ENCODE assay signal across 10 cellular contexts in the genomic region with DNA sequence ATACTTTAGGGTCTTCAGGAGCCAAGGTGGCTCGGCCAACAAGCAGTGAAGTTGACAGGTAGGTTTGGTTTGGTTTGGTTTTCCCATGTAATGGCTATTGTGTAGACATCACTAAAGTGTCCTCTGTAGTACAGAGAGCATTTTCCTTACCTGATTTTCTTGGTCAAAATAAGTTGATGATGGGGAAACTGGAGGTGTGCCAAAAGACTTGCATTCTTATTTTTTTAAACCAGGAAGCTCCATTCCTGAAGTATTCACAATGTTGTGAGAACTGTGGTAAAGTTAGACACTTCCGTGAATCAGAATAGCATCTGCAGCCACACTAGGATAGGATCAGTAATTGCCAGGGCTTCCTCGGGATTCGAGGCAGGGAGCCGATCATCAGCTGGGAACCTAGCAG. TPM values are rescaled to one million over a fixed set of nuclear protein-coding genes. Genes with fewer than 3 reads are reported as not detected.
A peak's percentile ranks its signal among the peaks of the same experiment; 100 is the strongest.
DNase-seq lines count a peak whose midpoint lies in the region; ATAC-seq, FAIRE-seq and TF ChIP-seq lines count a peak whose summit lies in the region.
"Had no signal": no experiment of that assay in that cellular context is flagged by ENCODE, and none has a peak within 500 bp of the region (broad histone marks: within the 10 kb centered on the region; RNA-seq: fewer than 3 reads in every experiment).

No MANE protein-coding gene starts in this region.

- H3K27ac Mint-ChIP-seq in CD4-positive, CD25-positive, alpha-beta regulatory T cell: peak overlapping the region; percentile 94 to 97 (median 95)

- no peaks in the 10 kb centered on the region for H3K9me3 ChIP-seq in CD4-positive, CD25-positive, alpha-beta regulatory T cell (ENCODE audit: control insufficient read depth in 2 of 2, low read length in 2 of 2)
- H3K9me3 ChIP-seq in KOPT-K1 (ENCODE audit: insufficient read depth, low read length, poor library complexity, severe bottlenecking) (no peaks in the 10 kb centered on the region), endothelial cell of umbilical vein (replicated peaks; ENCODE audit: control insufficient read depth, insufficient read depth, low read length) (no peaks in the 10 kb centered on the region), PC-9 (ENCODE audit: insufficient read depth, low read depth) (no peaks in the 10 kb centered on the region)
- H3K9me3 ChIP-seq: pancreas had no signal

- H3K9me3 Mint-ChIP-seq in CD4-positive, CD25-positive, alpha-beta regulatory T cell: no peaks in the 10 kb centered on the region

- H2AFZ ChIP-seq in endothelial cell of umbilical vein (ENCODE audit: low read depth, low read length) (peak overlapping the region; percentile 64), PC-9 (no peak overlapping the region)

- CTCF ChIA-PET in endothelial cell of umbilical vein (lab: Charles Lee): interaction anchor here (1.5 kb wide), 1 partner anchor 24 kb away, joined by 3 read pairs; no protein-coding TSS in a partner anchor
- CTCF ChIA-PET in PC-9 (lab: Charles Lee): no interaction called here

- peaks cover 3% of the 10 kb centered on the region for H4K20me1 ChIP-seq in endothelial cell of umbilical vein (replicated peaks; ENCODE audit: control insufficient read depth, extremely low read depth, insufficient read depth, low read length)
- peaks cover 10% of the 10 kb centered on the region for H4K20me1 ChIP-seq in PC-9 (ENCODE audit: insufficient read depth)

- H3K4me2 ChIP-seq in endothelial cell of umbilical vein (ENCODE audit: insufficient read depth, low read length) (peak overlapping the region; percentile 49), PC-9 (no peak overlapping the region)

- H3K9me1 ChIP-seq in endothelial cell of umbilical vein (replicated peaks; ENCODE audit: control insufficient read depth, extremely low read depth, insufficient read depth, low read length): no peaks in the 10 kb centered on the region

- POLR2A ChIA-PET in endothelial cell of umbilical vein (lab: Charles Lee): interaction anchor here (0.6 to 1.6 kb wide), 2 partner anchors 43 to 151 kb away, joined by 4 read pairs; partner anchors contain the start of gene RC3H1
- POLR2A ChIA-PET in PC-9 (lab: Charles Lee; ENCODE audit: unreplicated experiment): no interaction called here

- FAIRE-seq in endothelial cell of umbilical vein (lab: Jason Lieb, UNC): peak; percentile 18
- FAIRE-seq: pancreas had no signal

- dilution Hi-C loops in endothelial cell of umbilical vein (cut with MboI; ENCODE audit: extremely low pct_ligation_motif_present, low sequenced_read_pairs): no loop called here

- intact Hi-C loops in endothelial cell of umbilical vein (cut with micrococcal nuclease): loop anchor here (2.0 kb wide), 2 partner anchors 44 to 440 kb away; no protein-coding TSS in a partner anchor
- intact Hi-C loops in PC-9 (cut with micrococcal nuclease; ENCODE audit: unreplicated experiment): no loop called here

- DNase-seq in CD4-positive, CD25-positive, alpha-beta regulatory T cell: no peak
- DNase-seq in endothelial cell of umbilical vein (ENCODE audit: low read depth, low spot score): peak; percentile 63
- no peak for DNase-seq in HT-29 (ENCODE audit: low spot score)
- DNase-seq in PC-9: no peak
- no peak for DNase-seq in 8988T
- DNase-seq: pancreas; stimulated activated CD4-positive, alpha-beta T cell treated with anti-CD3 and anti-CD28 coated beads, Interleukin-15, amount 100 ng/mL, for 24 hours had no signal

- H3K9me2 ChIP-seq in PC-9 (ENCODE audit: insufficient read depth): no peaks in the 10 kb centered on the region

- H3F3A ChIP-seq in PC-9 (ENCODE audit: insufficient read depth, low read depth): peaks cover 20% of the 10 kb centered on the region

- peaks cover 23% of the 10 kb centered on the region for H3K36me3 ChIP-seq in CD4-positive, CD25-positive, alpha-beta regulatory T cell (ENCODE audit: control insufficient read depth, insufficient read depth, low read length)
- H3K36me3 ChIP-seq in KOPT-K1 (ENCODE audit: insufficient read depth, low read length) (peaks cover 30% of the 10 kb centered on the region), endothelial cell of umbilical vein (ENCODE audit: control insufficient read depth in 2 of 2, extremely low read depth in 1 of 2, insufficient read depth in 2 of 2, low read length in 2 of 2) (peaks cover 0 to 8% of the 10 kb centered on the region in 2 experiments), PC-9 (ENCODE audit: low read depth) (peaks cover 15% of the 10 kb centered on the region)

- BruUV-seq in endothelial cell of umbilical vein (replicated peaks; lab: Mats Ljungman, UMichigan) (no TSS peak), PC-9 (replicated peaks; lab: Mats Ljungman, UMichigan) (no TSS peak)

- H3K27me3 Mint-ChIP-seq in CD4-positive, CD25-positive, alpha-beta regulatory T cell: peaks cover 8% of the 10 kb centered on the region

- no peak for ATAC-seq in CD4-positive, CD25-positive, alpha-beta regulatory T cell (ENCODE audit: low read depth in 2 of 2)
- ATAC-seq: pancreas had no signal

- peaks cover 57% of the 10 kb centered on the region for H3K4me1 ChIP-seq in CD4-positive, CD25-positive, alpha-beta regulatory T cell (ENCODE audit: control insufficient read depth, insufficient read depth, low read length, poor library complexity, severe bottlenecking)
- H3K4me1 ChIP-seq in endothelial cell of umbilical vein (ENCODE audit: control insufficient read depth, extremely low read depth, insufficient read depth, low read length) (peaks cover 30% of the 10 kb centered on the region), PC-9 (replicated peaks; ENCODE audit: insufficient read depth) (peaks cover 13% of the 10 kb centered on the region)

- peak overlapping the region; percentile 83 for H3K4me3 ChIP-seq in CD4-positive, CD25-positive, alpha-beta regulatory T cell (ENCODE audit: low read depth, low read length)
- H3K4me3 ChIP-seq in endothelial cell of umbilical vein (replicated peaks in 1 of 3; ENCODE audit: insufficient read depth in 1 of 3, low read depth in 1 of 3, low read length in 3 of 3) (peak overlapping the region in 1 of 3 experiments; percentile 20), PC-9 (no peak overlapping the region)

- no peak overlapping the region for H3K9ac ChIP-seq in endothelial cell of umbilical vein (replicated peaks; ENCODE audit: extremely low read depth, insufficient read depth, low read length)

- no peaks in the 10 kb centered on the region for H3K27me3 ChIP-seq in CD4-positive, CD25-positive, alpha-beta regulatory T cell (ENCODE audit: control insufficient read depth, insufficient read depth, low read length)
- no peaks in the 10 kb centered on the region for H3K27me3 ChIP-seq in endothelial cell of umbilical vein (ENCODE audit: control insufficient read depth in 2 of 2, insufficient read depth in 2 of 2, low read length in 2 of 2)
- H3K27me3 ChIP-seq in PC-9 (ENCODE audit: insufficient read depth, low read depth): no peaks in the 10 kb centered on the region
- H3K27me3 ChIP-seq: pancreas had no signal

- H3K4me3 Mint-ChIP-seq in CD4-positive, CD25-positive, alpha-beta regulatory T cell: peak overlapping the region; percentile 70 to 94 (median 88)
- H3K4me3 Mint-ChIP-seq: CD14-positive monocyte had no signal

- H3K79me2 ChIP-seq in endothelial cell of umbilical vein (ENCODE audit: control insufficient read depth, insufficient read depth, low read length) (peaks cover 17% of the 10 kb centered on the region), PC-9 (ENCODE audit: low read depth) (peaks cover 17% of the 10 kb centered on the region)

- no peak for TF ChIP-seq CTCF in endothelial cell of umbilical vein (IDR thresholded peaks at IDR 0.05; ENCODE audit: extremely low read depth in 1 of 2, insufficient read depth in 1 of 2, low read depth in 1 of 2, low read length in 2 of 2)
- no peak for TF ChIP-seq CTCF in PC-9 (conservative IDR thresholded peaks at IDR 0.05)

- no peak for TF ChIP-seq POLR2A in endothelial cell of umbilical vein (IDR thresholded peaks at IDR 0.05; ENCODE audit: low read depth, low read length)

- H3K36me3 Mint-ChIP-seq in CD4-positive, CD25-positive, alpha-beta regulatory T cell: peaks cover 31% of the 10 kb centered on the region

- peaks cover 24 to 67% (median 44%) of the 10 kb centered on the region in 4 donors for H3K4me1 Mint-ChIP-seq in CD4-positive, CD25-positive, alpha-beta regulatory T cell

- peak overlapping the region; percentile 98 for H3K27ac ChIP-seq in CD4-positive, CD25-positive, alpha-beta regulatory T cell (ENCODE audit: insufficient read depth, low read length, poor library complexity, severe bottlenecking)
- H3K27ac ChIP-seq in KOPT-K1 (ENCODE audit: low read depth, low read length, poor library complexity, severe bottlenecking) (peak overlapping the region; percentile 56), endothelial cell of umbilical vein (ENCODE audit: insufficient read depth, low read depth, low read length) (peak overlapping the region; percentile 57), PC-9 (no peak overlapping the region)

RNA-seq across cellular contexts. Expression of gene ZBTB37, which starts 2.9 kb away (rescaled TPM):
- total RNA-seq in CD4-positive, CD25-positive, alpha-beta regulatory T cell: 20.3 TPM
- 1 to 10 TPM in 2 of 4 donors, under 1 TPM in 2; 0.78 to 1.8 (median 0.97) TPM for polyA plus RNA-seq in CD4-positive, CD25-positive, alpha-beta regulatory T cell
- total RNA-seq in endothelial cell of umbilical vein: 4.9 and 5.9 TPM in 2 replicates
- polyA plus RNA-seq in endothelial cell of umbilical vein: 0.73 and 0.94 TPM in 2 replicates
- 0.61 and 0.68 TPM in 2 replicates for polyA plus RNA-seq in endothelial cell of umbilical vein (2011; cell fraction: cytosol; rRNA removed)
- polyA plus RNA-seq in endothelial cell of umbilical vein (2011; cell fraction: nucleus; rRNA removed): 4.2 and 4.9 TPM in 2 replicates
- polyA plus RNA-seq in endothelial cell of umbilical vein (2012): 1.1 and 1.6 TPM in 2 replicates
- polyA minus RNA-seq in endothelial cell of umbilical vein: 8.8 and 11.0 TPM in 2 replicates
- 3.4 TPM for polyA minus RNA-seq in endothelial cell of umbilical vein (2011; cell fraction: cytosol; rRNA and poly(A)+ RNA removed)
- 7.0 and 8.3 TPM in 2 replicates for polyA minus RNA-seq in endothelial cell of umbilical vein (2011; cell fraction: nucleus; rRNA and poly(A)+ RNA removed)
- 2.0 and 2.6 TPM in 2 replicates for total RNA-seq in HT-29 (2014; rRNA removed; shearing (Covaris generic))
- total RNA-seq in PC-9 (2021): 7.4 and 8.3 TPM in 2 replicates

RNA-seq across cellular contexts. Expression of gene GAS5, which starts 3.3 kb away (rescaled TPM):
- 511 TPM for total RNA-seq in CD4-positive, CD25-positive, alpha-beta regulatory T cell
- polyA plus RNA-seq in CD4-positive, CD25-positive, alpha-beta regulatory T cell: 100 to 1,000 TPM; 279 to 452 (median 362) TPM
- total RNA-seq in endothelial cell of umbilical vein: 302 and 343 TPM in 2 replicates
- polyA plus RNA-seq in endothelial cell of umbilical vein: 411 and 492 TPM in 2 replicates
- 608 and 704 TPM in 2 replicates for polyA plus RNA-seq in endothelial cell of umbilical vein (2011; cell fraction: cytosol; rRNA removed)
- 1,117 and 1,410 TPM in 2 replicates for polyA plus RNA-seq in endothelial cell of umbilical vein (2011; cell fraction: nucleus; rRNA removed)
- 417 and 489 TPM in 2 replicates for polyA plus RNA-seq in endothelial cell of umbilical vein (2012)
- polyA minus RNA-seq in endothelial cell of umbilical vein: 259 and 269 TPM in 2 replicates
- polyA minus RNA-seq in endothelial cell of umbilical vein (2011; cell fraction: cytosol; rRNA and poly(A)+ RNA removed): 308 TPM
- 492 and 652 TPM in 2 replicates for polyA minus RNA-seq in endothelial cell of umbilical vein (2011; cell fraction: nucleus; rRNA and poly(A)+ RNA removed)
- 283 TPM in 2 replicates for total RNA-seq in HT-29 (2014; rRNA removed; shearing (Covaris generic))
- total RNA-seq in PC-9 (2021): 234 and 352 TPM in 2 replicates

RNA-seq across cellular contexts. Expression of gene SERPINC1, which starts 46.0 kb away (rescaled TPM):
- total RNA-seq in CD4-positive, CD25-positive, alpha-beta regulatory T cell: not detected
- polyA plus RNA-seq in CD4-positive, CD25-positive, alpha-beta regulatory T cell: not detected
- total RNA-seq in endothelial cell of umbilical vein (0.35 TPM in 1 of 2 replicates, not detected in the other), PC-9 (2021) (0.44 TPM in 1 of 2 replicates, not detected in the other)
- 0.05 and 0.06 TPM in 2 replicates for polyA plus RNA-seq in endothelial cell of umbilical vein
- polyA plus RNA-seq in endothelial cell of umbilical vein (2011; cell fraction: cytosol; rRNA removed): 0.13 and 0.17 TPM in 2 replicates
- polyA plus RNA-seq in endothelial cell of umbilical vein (2011; cell fraction: nucleus; rRNA removed): 0.40 and 0.60 TPM in 2 replicates
- not detected in 2 replicates for polyA plus RNA-seq in endothelial cell of umbilical vein (2012)
- 0.11 TPM in 1 of 2 replicates, not detected in the other for polyA minus RNA-seq in endothelial cell of umbilical vein
- not detected for polyA minus RNA-seq in endothelial cell of umbilical vein (2011; cell fraction: cytosol; rRNA and poly(A)+ RNA removed)
- polyA minus RNA-seq in endothelial cell of umbilical vein (2011; cell fraction: nucleus; rRNA and poly(A)+ RNA removed): not detected in 2 replicates
- not detected in 2 replicates for total RNA-seq in HT-29 (2014; rRNA removed; shearing (Covaris generic))
- total RNA-seq: lower leg skin had no signal
- polyA plus RNA-seq: CD14-positive monocyte, pancreas had no signal

RNA-seq across cellular contexts. Expression of gene CENPL, which starts 46.4 kb away (rescaled TPM):
- total RNA-seq in CD4-positive, CD25-positive, alpha-beta regulatory T cell: 10.2 TPM
- polyA plus RNA-seq in CD4-positive, CD25-positive, alpha-beta regulatory T cell: 10 to 100 TPM in 1 of 4 donors, 1 to 10 TPM in 3; 6.7 to 10.0 (median 8.0) TPM
- total RNA-seq in endothelial cell of umbilical vein: 19.0 and 20.8 TPM in 2 replicates
- 5.9 and 6.6 TPM in 2 replicates for polyA plus RNA-seq in endothelial cell of umbilical vein
- 10.3 and 11.4 TPM in 2 replicates for polyA plus RNA-seq in endothelial cell of umbilical vein (2011; cell fraction: cytosol; rRNA removed)
- 6.2 and 8.4 TPM in 2 replicates for polyA plus RNA-seq in endothelial cell of umbilical vein (2011; cell fraction: nucleus; rRNA removed)
- 5.4 and 14.6 TPM in 2 replicates for polyA plus RNA-seq in endothelial cell of umbilical vein (2012)
- 18.6 and 20.1 TPM in 2 replicates for polyA minus RNA-seq in endothelial cell of umbilical vein
- polyA minus RNA-seq in endothelial cell of umbilical vein (2011; cell fraction: cytosol; rRNA and poly(A)+ RNA removed): 22.5 TPM
- 9.4 and 9.6 TPM in 2 replicates for polyA minus RNA-seq in endothelial cell of umbilical vein (2011; cell fraction: nucleus; rRNA and poly(A)+ RNA removed)
- 9.9 and 13.0 TPM in 2 replicates for total RNA-seq in HT-29 (2014; rRNA removed; shearing (Covaris generic))
- 14.4 and 19.5 TPM in 2 replicates for total RNA-seq in PC-9 (2021)

RNA-seq across cellular contexts. Expression of gene DARS2, which starts 46.6 kb away (rescaled TPM):
- total RNA-seq in CD4-positive, CD25-positive, alpha-beta regulatory T cell: 4.8 TPM
- 10 to 100 TPM in 1 of 4 donors, 1 to 10 TPM in 3; 8.9 to 12.5 (median 9.3) TPM for polyA plus RNA-seq in CD4-positive, CD25-positive, alpha-beta regulatory T cell
- 30.5 and 33.6 TPM in 2 replicates for total RNA-seq in endothelial cell of umbilical vein
- polyA plus RNA-seq in endothelial cell of umbilical vein: 12.8 and 17.4 TPM in 2 replicates
- 20.5 TPM in 2 replicates for polyA plus RNA-seq in endothelial cell of umbilical vein (2011; cell fraction: cytosol; rRNA removed)
- 20.6 and 28.4 TPM in 2 replicates for polyA plus RNA-seq in endothelial cell of umbilical vein (2011; cell fraction: nucleus; rRNA removed)
- polyA plus RNA-seq in endothelial cell of umbilical vein (2012): 15.4 and 28.9 TPM in 2 replicates
- polyA minus RNA-seq in endothelial cell of umbilical vein: 30.8 and 36.8 TPM in 2 replicates
- polyA minus RNA-seq in endothelial cell of umbilical vein (2011; cell fraction: cytosol; rRNA and poly(A)+ RNA removed): 34.0 TPM
- polyA minus RNA-seq in endothelial cell of umbilical vein (2011; cell fraction: nucleus; rRNA and poly(A)+ RNA removed): 17.7 and 24.9 TPM in 2 replicates
- total RNA-seq in HT-29 (2014; rRNA removed; shearing (Covaris generic)): 11.1 and 14.5 TPM in 2 replicates
- total RNA-seq in PC-9 (2021): 15.0 and 18.3 TPM in 2 replicates
